ENCODE assay signal across 17 cellular contexts in genomic region chr22:41250127-41250526, GRCh38. TPM values are rescaled to one million over a fixed set of nuclear protein-coding genes. Genes with fewer than 3 reads are reported as not detected.
DNase-seq lines count a peak whose midpoint lies in the region; ATAC-seq and TF ChIP-seq lines count a peak whose summit lies in the region.
"Had no signal": no experiment of that assay in that cellular context is flagged by ENCODE, and none has a peak within 500 bp of the region (broad histone marks: within the 10 kb centered on the region; RNA-seq: fewer than 3 reads in every experiment).

No MANE protein-coding gene starts in this region.

- H3K36me3 Mint-ChIP-seq in activated T-cell treated with anti-CD3 and anti-CD28 coated beads, Interleukin-2, amount 50 U/mL, for 24 hours (ENCODE audit: low read depth), result peaks cover 96% of the 10 kb centered on the region
- peaks cover 62% of the 10 kb centered on the region for H3K36me3 Mint-ChIP-seq in endodermal cell (ENCODE audit: low read depth)

- POLR2A ChIA-PET in IMR-90 (lab: Charles Lee; ENCODE audit: unreplicated experiment), result no interaction called here

- no peak overlapping the region for H2BK5ac ChIP-seq in IMR-90 (ENCODE audit: low read depth, low read length, poor library complexity, severe bottlenecking)

- 100% methylated on average over 9 of the region's 12 CpGs; no CpG with 5 or more reads in 1 of the 2 experiments for WGBS in IMR-90 (ENCODE audit: extremely low coverage in 2 of 2, insufficient read length in 1 of 2), 2 experiments
- WGBS in endodermal cell (ENCODE audit: insufficient coverage in 1 of 2, insufficient read length in 1 of 2), 2 experiments, result 71 to 95% methylated on average over 1 to 12 of the region's 12 CpGs

- peaks cover 25 to 61% of the 10 kb centered on the region in 2 experiments for H3K79me1 ChIP-seq in IMR-90 (ENCODE audit: low read depth in 1 of 2, low read length in 2 of 2)

- H3K27me3 Mint-ChIP-seq in activated T-cell treated with anti-CD3 and anti-CD28 coated beads, Interleukin-2, amount 50 U/mL, for 24 hours, result no peaks in the 10 kb centered on the region
- no peaks in the 10 kb centered on the region for H3K27me3 Mint-ChIP-seq in endodermal cell (ENCODE audit: insufficient read depth)

- no peak for DNase-seq in activated T-cell treated with anti-CD3 and anti-CD28 coated beads, Interleukin-2, amount 50 U/mL, for 24 hours
- DNase-seq in activated T-cell treated with anti-CD3 and anti-CD28 coated beads, Interleukin-2, amount 50 U/mL, for 1 hour, result no peak
- DNase-seq in IMR-90, result no peak
- DNase-seq in endodermal cell, result no peak
- peak; percentile 42 for DNase-seq in osteoblast (ENCODE audit: insufficient read length, low spot score, missing footprints)
- no peak for DNase-seq in NCI-H446 treated with DMSO at 0.1 percent for 48 hours (lab: John Stamatoyannopoulos, UW)
- DNase-seq in activated CD4-positive, alpha-beta T cell treated with anti-CD3 and anti-CD28 coated beads, Interleukin-2, amount 50 U/mL, for 4 hours, result no peak
- DNase-seq: AML-193, DMS79, EL, HCEC 1CT, HFFc6 had no signal

- H3K27me3 ChIP-seq in IMR-90 (ENCODE audit: control insufficient read depth, insufficient read depth, low read length) (no peaks in the 10 kb centered on the region), endodermal cell (ENCODE audit: control insufficient read depth, insufficient read depth, low read length, poor library complexity, severe bottlenecking) (no peaks in the 10 kb centered on the region), osteoblast (ENCODE audit: insufficient read depth, low read length) (no peaks in the 10 kb centered on the region)
- H3K27me3 ChIP-seq: BLaER1 had no signal

- H3K9me3 ChIP-seq in IMR-90 (ENCODE audit: control insufficient read depth, insufficient read depth, low read length), result no peaks in the 10 kb centered on the region
- H3K9me3 ChIP-seq in endodermal cell (ENCODE audit: control insufficient read depth, low read length), result no peaks in the 10 kb centered on the region
- H3K9me3 ChIP-seq in osteoblast (ENCODE audit: low read depth, low read length), result no peaks in the 10 kb centered on the region
- H3K9me3 ChIP-seq: BLaER1 had no signal

- TF ChIP-seq CTCF in IMR-90 (conservative IDR thresholded peaks at IDR 0.05; ENCODE audit: low read depth, low read length) (no peak), endodermal cell (conservative IDR thresholded peaks at IDR 0.05) (no peak), osteoblast (IDR thresholded peaks at IDR 0.05; ENCODE audit: extremely low read depth, low read depth, low read length) (no peak)

- peak overlapping the region; percentile 29 for H3K27ac Mint-ChIP-seq in activated T-cell treated with anti-CD3 and anti-CD28 coated beads, Interleukin-2, amount 50 U/mL, for 24 hours
- peak overlapping the region; percentile 21 for H3K27ac Mint-ChIP-seq in endodermal cell
- H3K27ac Mint-ChIP-seq: HFFc6 had no signal

- BruUV-seq in IMR-90 (replicated peaks; lab: Mats Ljungman, UMichigan), result no TSS peak

- ATAC-seq in IMR-90 (ENCODE audit: low read depth), result no peak
- ATAC-seq: K562 had no signal

- no peak overlapping the region for H4K8ac ChIP-seq in IMR-90 (ENCODE audit: low read depth in 2 of 2, low read length in 2 of 2)

- no peak overlapping the region for H2BK120ac ChIP-seq in IMR-90 (ENCODE audit: low read depth, low read length)

- no peaks in the 10 kb centered on the region for H3K4me1 ChIP-seq in IMR-90 (ENCODE audit: control insufficient read depth, insufficient read depth, low read length)
- H3K4me1 ChIP-seq in endodermal cell (ENCODE audit: control insufficient read depth, insufficient read depth, low read length), result no peaks in the 10 kb centered on the region
- H3K4me1 ChIP-seq in osteoblast (ENCODE audit: insufficient read depth, low read length), result no peaks in the 10 kb centered on the region
- H3K4me1 ChIP-seq: BLaER1 had no signal

- H3K23ac ChIP-seq in IMR-90 (ENCODE audit: low read depth, low read length), result no peak overlapping the region

- CTCF ChIA-PET in IMR-90 (lab: Yijun Ruan, JAX), result no interaction called here

- no peaks in the 10 kb centered on the region for H3K4me1 Mint-ChIP-seq in activated T-cell treated with anti-CD3 and anti-CD28 coated beads, Interleukin-2, amount 50 U/mL, for 24 hours (ENCODE audit: low read depth)
- no peaks in the 10 kb centered on the region for H3K4me1 Mint-ChIP-seq in endodermal cell

- TF ChIP-seq POLR2A in IMR-90 (IDR thresholded peaks at IDR 0.05; ENCODE audit: low read depth, low read length), result no peak

- H2BK20ac ChIP-seq in IMR-90 (ENCODE audit: low read depth, low read length), result no peak overlapping the region

- no peak overlapping the region for H3K56ac ChIP-seq in IMR-90 (ENCODE audit: extremely low read depth, insufficient read depth, low read length)

- no peak overlapping the region for H3K18ac ChIP-seq in IMR-90 (ENCODE audit: low read depth, low read length)

- no peak overlapping the region for H3K14ac ChIP-seq in IMR-90 (replicated peaks; ENCODE audit: low read depth, low read length)

- H3K9ac ChIP-seq in IMR-90 (ENCODE audit: low read depth, low read length) (no peak overlapping the region), endodermal cell (ENCODE audit: extremely low read depth, low read length, poor library complexity, severe bottlenecking) (no peak overlapping the region)
- H3K9ac ChIP-seq: BLaER1 had no signal

- dilution Hi-C loops in IMR-90 (cut with HindIII; ENCODE audit: low sequenced_read_pairs, unreplicated experiment), result no loop called here

- H3K4me3 ChIP-seq in IMR-90 (ENCODE audit: insufficient read depth, low read depth, low read length), result no peak overlapping the region
- H3K4me3 ChIP-seq in endodermal cell (ENCODE audit: low read length), result no peak overlapping the region
- H3K4me3 ChIP-seq in osteoblast (ENCODE audit: insufficient read depth, low read length), result no peak overlapping the region
- H3K4me3 ChIP-seq: BLaER1, K562 had no signal

- intact Hi-C loops in IMR-90 (cut with micrococcal nuclease), result no loop called here

- no peaks in the 10 kb centered on the region for H3K9me3 Mint-ChIP-seq in activated T-cell treated with anti-CD3 and anti-CD28 coated beads, Interleukin-2, amount 50 U/mL, for 24 hours
- H3K9me3 Mint-ChIP-seq in endodermal cell, result no peaks in the 10 kb centered on the region
- H3K9me3 Mint-ChIP-seq: HFFc6 had no signal

- peaks cover 3% of the 10 kb centered on the region for H3K79me2 ChIP-seq in osteoblast (ENCODE audit: insufficient read depth, low read length)

- peaks cover 13% of the 10 kb centered on the region for H4K20me1 ChIP-seq in IMR-90 (ENCODE audit: insufficient read depth, low read length)
- H4K20me1 ChIP-seq in osteoblast (ENCODE audit: insufficient read depth, low read length), result peaks cover 20% of the 10 kb centered on the region

- H3K4me3 Mint-ChIP-seq in activated T-cell treated with anti-CD3 and anti-CD28 coated beads, Interleukin-2, amount 50 U/mL, for 24 hours, result no peak overlapping the region
- H3K4me3 Mint-ChIP-seq in endodermal cell, result no peak overlapping the region
- H3K4me3 Mint-ChIP-seq: HFFc6 had no signal

- H3K36me3 ChIP-seq in IMR-90 (ENCODE audit: control insufficient read depth, insufficient read depth, low read length) (peaks cover 84% of the 10 kb centered on the region), endodermal cell (ENCODE audit: control insufficient read depth, insufficient read depth, low read length) (peaks cover 47% of the 10 kb centered on the region), osteoblast (ENCODE audit: insufficient read depth, low read length) (peaks cover 84% of the 10 kb centered on the region)

- no peak overlapping the region for H2AK5ac ChIP-seq in IMR-90 (ENCODE audit: low read depth, low read length)

- H2AK9ac ChIP-seq in IMR-90 (replicated peaks; ENCODE audit: low read depth, low read length, poor library complexity), result no peak overlapping the region

- H3K4ac ChIP-seq in IMR-90 (ENCODE audit: low read depth, low read length), result no peak overlapping the region

- no peak overlapping the region for H3K4me2 ChIP-seq in IMR-90 (ENCODE audit: low read depth, low read length)
- H3K4me2 ChIP-seq in osteoblast (ENCODE audit: insufficient read depth, low read length), result no peak overlapping the region
- H3K4me2 ChIP-seq: BLaER1 had no signal

- peak overlapping the region; percentile 3 for H2AFZ ChIP-seq in IMR-90 (replicated peaks; ENCODE audit: low read length, poor library complexity)
- H2AFZ ChIP-seq in osteoblast (ENCODE audit: low read length), result no peak overlapping the region

- no peak for TF ChIP-seq RAD21 in IMR-90 (IDR thresholded peaks at IDR 0.05; ENCODE audit: low read length)

- H3K9me1 ChIP-seq in IMR-90 (ENCODE audit: insufficient read depth, low read length), result no peaks in the 10 kb centered on the region; the same call in 1 of the 2 replicates

- H3K27ac ChIP-seq in IMR-90 (ENCODE audit: insufficient read depth, low read length) (no peak overlapping the region), endodermal cell (ENCODE audit: low read depth, low read length) (no peak overlapping the region), osteoblast (ENCODE audit: low read depth, low read length) (no peak overlapping the region)
- H3K27ac ChIP-seq: 22Rv1, BLaER1 had no signal

- no peak overlapping the region for H2BK15ac ChIP-seq in IMR-90 (ENCODE audit: low read depth, low read length)

- no peak overlapping the region for H4K5ac ChIP-seq in IMR-90 (ENCODE audit: low read depth, low read length)

- in situ Hi-C loops in IMR-90 (cut with MboI; ENCODE audit: low sequenced_read_pairs), result no loop called here

- H4K91ac ChIP-seq in IMR-90 (ENCODE audit: insufficient read depth, low read depth, low read length), result no peak overlapping the region

RNA-seq across cellular contexts. Expression of gene CHADL, which starts 9.4 kb away (rescaled TPM):
- total RNA-seq in IMR-90 (2012; rRNA removed) (0.18 and 0.28 TPM in 2 replicates), endodermal cell (1 to 10 TPM in 1 of 2 donors, under 1 TPM in 1; 0.79 to 1.3 TPM), osteoblast (1.1 and 1.2 TPM in 2 replicates)
- polyA plus RNA-seq in IMR-90 (2012; rRNA removed), result 0.44 and 0.53 TPM in 2 replicates
- 0.36 and 1.0 TPM in 2 replicates for polyA plus RNA-seq in IMR-90 (2012; cell fraction: cytosol; rRNA removed)
- polyA plus RNA-seq in IMR-90 (2012; cell fraction: nucleus; rRNA removed; ENCODE audit: low replicate concordance), result 1.0 and 2.5 TPM in 2 replicates
- 0.57 TPM for polyA plus RNA-seq in endodermal cell (2013, experiment 1 of 2)
- 1.1 TPM for polyA plus RNA-seq in endodermal cell (2013, experiment 2 of 2)
- total RNA-seq: A673, H4, K562 had no signal
- polyA plus RNA-seq: K562 had no signal

RNA-seq across cellular contexts. Expression of gene RANGAP1, which starts 35.9 kb away (rescaled TPM):
- total RNA-seq in IMR-90 (2012; rRNA removed) (71.2 and 74.4 TPM in 2 replicates), endodermal cell (100 to 1,000 TPM in 1 of 2 donors, 10 to 100 TPM in 1; 95.2 to 122 TPM), osteoblast (29.8 and 31.8 TPM in 2 replicates)
- 148 and 165 TPM in 2 replicates for polyA plus RNA-seq in IMR-90 (2012; rRNA removed)
- polyA plus RNA-seq in IMR-90 (2012; cell fraction: cytosol; rRNA removed), result 129 and 158 TPM in 2 replicates
- polyA plus RNA-seq in IMR-90 (2012; cell fraction: nucleus; rRNA removed; ENCODE audit: low replicate concordance), result 168 and 358 TPM in 2 replicates
- polyA plus RNA-seq in endodermal cell (2013, experiment 1 of 2), result 76.3 TPM
- polyA plus RNA-seq in endodermal cell (2013, experiment 2 of 2), result 73.8 TPM

RNA-seq across cellular contexts. Expression of gene L3MBTL2, which starts 45.0 kb away (rescaled TPM):
- 20.8 and 25.1 TPM in 2 replicates for total RNA-seq in IMR-90 (2012; rRNA removed)
- 20.6 and 23.2 TPM in 2 replicates for polyA plus RNA-seq in IMR-90 (2012; rRNA removed)
- 15.5 and 19.2 TPM in 2 replicates for polyA plus RNA-seq in IMR-90 (2012; cell fraction: cytosol; rRNA removed)
- 20.6 and 31.5 TPM in 2 replicates for polyA plus RNA-seq in IMR-90 (2012; cell fraction: nucleus; rRNA removed; ENCODE audit: low replicate concordance)
- 10 to 100 TPM; 24.3 to 26.5 TPM for total RNA-seq in endodermal cell
- polyA plus RNA-seq in endodermal cell (2013, experiment 1 of 2), result 19.3 TPM
- polyA plus RNA-seq in endodermal cell (2013, experiment 2 of 2), result 15.4 TPM
- 21.5 and 22.8 TPM in 2 replicates for total RNA-seq in osteoblast

RNA-seq across cellular contexts. Expression of gene ZC3H7B, which starts 51.2 kb away (rescaled TPM):
- total RNA-seq in IMR-90 (2012; rRNA removed), result 35.6 and 37.6 TPM in 2 replicates
- 72.3 and 81.6 TPM in 2 replicates for polyA plus RNA-seq in IMR-90 (2012; rRNA removed)
- 45.0 and 67.7 TPM in 2 replicates for polyA plus RNA-seq in IMR-90 (2012; cell fraction: cytosol; rRNA removed)
- polyA plus RNA-seq in IMR-90 (2012; cell fraction: nucleus; rRNA removed; ENCODE audit: low replicate concordance), result 104 and 165 TPM in 2 replicates
- total RNA-seq in endodermal cell, result 10 to 100 TPM; 70.9 to 74.2 TPM
- polyA plus RNA-seq in endodermal cell (2013, experiment 1 of 2), result 40.4 TPM
- polyA plus RNA-seq in endodermal cell (2013, experiment 2 of 2), result 39.2 TPM
- 43.6 and 53.6 TPM in 2 replicates for total RNA-seq in osteoblast
